9 cellular contexts compared by ENCODE assay signal in the genomic region with DNA sequence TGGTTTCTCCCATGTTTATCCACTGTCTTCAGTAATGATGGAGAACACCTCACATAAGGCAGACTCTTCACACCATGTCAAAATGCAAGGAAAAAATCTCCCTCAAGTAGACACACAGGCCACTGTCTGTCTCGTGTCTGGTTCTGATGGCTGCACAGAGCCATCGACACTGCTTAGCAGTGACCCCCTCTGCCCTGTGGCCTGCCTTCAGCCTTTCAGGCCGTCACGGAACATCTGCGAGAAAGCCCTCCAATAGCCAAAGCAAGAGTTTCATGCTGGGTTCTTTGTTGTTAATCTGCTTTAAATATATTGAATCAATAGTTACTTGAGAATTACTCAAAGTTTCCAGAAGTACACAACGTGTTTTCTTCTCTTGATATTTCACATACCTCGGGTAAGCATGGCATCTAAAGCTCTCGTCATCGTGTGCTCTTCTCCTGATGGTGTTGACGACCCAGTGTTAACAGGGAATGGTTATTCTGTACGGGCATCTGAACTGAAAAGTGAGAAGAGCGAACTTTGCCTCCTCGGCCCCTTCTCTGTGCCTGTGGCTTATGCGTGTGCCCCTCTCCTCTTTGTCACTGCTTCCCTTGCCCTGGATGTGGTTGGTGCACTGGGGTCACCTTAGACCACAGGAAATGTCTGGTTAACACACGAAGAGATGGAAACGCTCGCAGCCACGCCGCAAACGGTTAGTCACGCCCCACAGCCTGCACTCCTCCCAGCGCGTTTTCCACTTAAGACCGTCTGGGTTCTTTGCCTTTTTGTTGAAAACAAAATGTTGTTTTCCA. TPM values are rescaled to one million over a fixed set of nuclear protein-coding genes. Genes with fewer than 3 reads are reported as not detected.
DNase-seq lines count a peak whose midpoint lies in the region; ATAC-seq lines count a peak whose summit lies in the region.
"Had no signal": no experiment of that assay in that cellular context is flagged by ENCODE, and none has a peak within 500 bp of the region (broad histone marks: within the 10 kb centered on the region; RNA-seq: fewer than 3 reads in every experiment).

No MANE protein-coding gene starts in this region.

- H3K4me1 Mint-ChIP-seq in T-helper 17 cell = peaks cover 18% of the 10 kb centered on the region
- H3K4me1 Mint-ChIP-seq in activated T-cell treated with anti-CD3 and anti-CD28 coated beads, Interleukin-2, amount 50 U/mL, for 24 hours (ENCODE audit: low read depth) = peaks cover 44% of the 10 kb centered on the region
- peaks cover 24 to 27% of the 10 kb centered on the region in 2 donors for H3K4me1 Mint-ChIP-seq in natural killer cell treated with Interleukin-12 subunit alpha and Interleukin-12 subunit beta and Interleukin-15 and Interleukin-18, amount 100 ng/mL, for 72 hours (ENCODE audit: low read depth in 2 of 2)
- H3K4me1 Mint-ChIP-seq in stimulated activated naive CD8-positive, alpha-beta T cell treated with anti-CD3 and anti-CD28 coated beads, Interleukin-15, Interleukin-2, amounts not matched to agents 100 ng/mL and 50 ng/mL, for 24 hours (ENCODE audit: low read depth) = peaks cover 41% of the 10 kb centered on the region

- H3K9me3 ChIP-seq in T-helper 17 cell (ENCODE audit: control insufficient read depth, low read length, poor library complexity, severe bottlenecking) = no peaks in the 10 kb centered on the region

- H3K36me3 Mint-ChIP-seq in T-helper 17 cell (ENCODE audit: low read depth) = peaks cover 4% of the 10 kb centered on the region
- peaks cover 90% of the 10 kb centered on the region for H3K36me3 Mint-ChIP-seq in activated T-cell treated with anti-CD3 and anti-CD28 coated beads, Interleukin-2, amount 50 U/mL, for 24 hours (ENCODE audit: low read depth)
- peaks cover 5% of the 10 kb centered on the region for H3K36me3 Mint-ChIP-seq in natural killer cell treated with Interleukin-12 subunit alpha and Interleukin-12 subunit beta and Interleukin-15 and Interleukin-18, amount 100 ng/mL, for 72 hours
- peaks cover 87% of the 10 kb centered on the region for H3K36me3 Mint-ChIP-seq in stimulated activated naive CD8-positive, alpha-beta T cell treated with anti-CD3 and anti-CD28 coated beads, Interleukin-15, Interleukin-2, amounts not matched to agents 100 ng/mL and 50 ng/mL, for 24 hours (ENCODE audit: low read depth)

- H3K4me3 ChIP-seq in H7 (ENCODE audit: insufficient read depth, low read depth, low read length) = no peak overlapping the region

- peaks cover 23% of the 10 kb centered on the region for H3K36me3 ChIP-seq in H7 (replicated peaks; ENCODE audit: control insufficient read depth, insufficient read depth, low read length)

- H3K27ac Mint-ChIP-seq in T-helper 17 cell = peak overlapping the region; percentile 68
- peak overlapping the region; percentile 94 for H3K27ac Mint-ChIP-seq in activated T-cell treated with anti-CD3 and anti-CD28 coated beads, Interleukin-2, amount 50 U/mL, for 24 hours
- peak overlapping the region; percentile 52 to 83 for H3K27ac Mint-ChIP-seq in natural killer cell treated with Interleukin-12 subunit alpha and Interleukin-12 subunit beta and Interleukin-15 and Interleukin-18, amount 100 ng/mL, for 72 hours
- peak overlapping the region; percentile 95 for H3K27ac Mint-ChIP-seq in stimulated activated naive CD8-positive, alpha-beta T cell treated with anti-CD3 and anti-CD28 coated beads, Interleukin-15, Interleukin-2, amounts not matched to agents 100 ng/mL and 50 ng/mL, for 24 hours

- peak in 1 of 3 donors; percentile 9 for DNase-seq in T-helper 17 cell
- peak; percentile 81 for DNase-seq in activated T-cell treated with anti-CD3 and anti-CD28 coated beads, Interleukin-2, amount 50 U/mL, for 24 hours
- DNase-seq in natural killer cell treated with Interleukin-12 subunit alpha and Interleukin-12 subunit beta and Interleukin-15 and Interleukin-18, amount 100 ng/mL, for 72 hours (ENCODE audit: low spot score) = peak; percentile 88
- no peak for DNase-seq in COLO668 (lab: John Stamatoyannopoulos, UW; ENCODE audit: unreplicated experiment)
- DNase-seq in NCI-H2171 (lab: John Stamatoyannopoulos, UW) = no peak
- no peak for DNase-seq in H7
- DNase-seq: SW 1271 had no signal

- ATAC-seq in T-helper 17 cell (peak; percentile 88), HG02973 (IDR thresholded peaks at IDR 0.05; ENCODE audit: unreplicated experiment) (no peak)
- peak; percentile 96 to 98 for ATAC-seq in natural killer cell treated with Interleukin-12 subunit alpha and Interleukin-12 subunit beta and Interleukin-15 and Interleukin-18, amount 100 ng/mL, for 72 hours

- H3K27me3 ChIP-seq in H7 (ENCODE audit: control insufficient read depth, insufficient read depth, low read length) = no peaks in the 10 kb centered on the region

- H3K4me3 Mint-ChIP-seq in T-helper 17 cell = peak overlapping the region; percentile 75
- H3K4me3 Mint-ChIP-seq in activated T-cell treated with anti-CD3 and anti-CD28 coated beads, Interleukin-2, amount 50 U/mL, for 24 hours = peak overlapping the region; percentile 66
- peak overlapping the region; percentile 78 for H3K4me3 Mint-ChIP-seq in natural killer cell treated with Interleukin-12 subunit alpha and Interleukin-12 subunit beta and Interleukin-15 and Interleukin-18, amount 100 ng/mL, for 72 hours
- peak overlapping the region; percentile 81 for H3K4me3 Mint-ChIP-seq in stimulated activated naive CD8-positive, alpha-beta T cell treated with anti-CD3 and anti-CD28 coated beads, Interleukin-15, Interleukin-2, amounts not matched to agents 100 ng/mL and 50 ng/mL, for 24 hours

- H3K9me3 Mint-ChIP-seq in activated T-cell treated with anti-CD3 and anti-CD28 coated beads, Interleukin-2, amount 50 U/mL, for 24 hours = no peaks in the 10 kb centered on the region
- H3K9me3 Mint-ChIP-seq in natural killer cell treated with Interleukin-12 subunit alpha and Interleukin-12 subunit beta and Interleukin-15 and Interleukin-18, amount 100 ng/mL, for 72 hours = no peaks in the 10 kb centered on the region
- no peaks in the 10 kb centered on the region for H3K9me3 Mint-ChIP-seq in stimulated activated naive CD8-positive, alpha-beta T cell treated with anti-CD3 and anti-CD28 coated beads, Interleukin-15, Interleukin-2, amounts not matched to agents 100 ng/mL and 50 ng/mL, for 24 hours

- H3K27me3 Mint-ChIP-seq in T-helper 17 cell = no peaks in the 10 kb centered on the region
- H3K27me3 Mint-ChIP-seq in activated T-cell treated with anti-CD3 and anti-CD28 coated beads, Interleukin-2, amount 50 U/mL, for 24 hours = no peaks in the 10 kb centered on the region
- peaks cover 0 to 11% of the 10 kb centered on the region in 2 donors for H3K27me3 Mint-ChIP-seq in natural killer cell treated with Interleukin-12 subunit alpha and Interleukin-12 subunit beta and Interleukin-15 and Interleukin-18, amount 100 ng/mL, for 72 hours
- peaks cover 3% of the 10 kb centered on the region for H3K27me3 Mint-ChIP-seq in stimulated activated naive CD8-positive, alpha-beta T cell treated with anti-CD3 and anti-CD28 coated beads, Interleukin-15, Interleukin-2, amounts not matched to agents 100 ng/mL and 50 ng/mL, for 24 hours

RNA-seq across cellular contexts. Expression of a gene that starts 33.4 kb away (rescaled TPM):
- 10 to 100 TPM in 1 of 2 donors, 1 to 10 TPM in 1; 3.1 to 52.3 TPM for total RNA-seq in T-helper 17 cell
- 1 to 10 TPM; 1.8 to 2.6 TPM for total RNA-seq in natural killer cell treated with Interleukin-12 subunit alpha and Interleukin-12 subunit beta and Interleukin-15 and Interleukin-18, amount 100 ng/mL, for 72 hours
- total RNA-seq in H7 (2014; rRNA removed; shearing (Covaris generic)) = 155 and 188 TPM in 2 replicates

Comparison
In these comparisons a context has a peak if more than half of its experiments do, and no peak if none do; other contexts are left out.
1. DNase-seq: peak in activated T-cell treated with anti-CD3 and anti-CD28 coated beads, Interleukin-2, amount 50 U/mL, for 24 hours (single experiment) and natural killer cell treated with Interleukin-12 subunit alpha and Interleukin-12 subunit beta and Interleukin-15 and Interleukin-18, amount 100 ng/mL, for 72 hours (single experiment); none in COLO668 (single experiment), NCI-H2171 (single experiment) and H7 (single experiment).
2. Peak in every context shown above with its lines, with median percentiles within 50 percentile points of each other: H3K27ac Mint-ChIP-seq and H3K4me3 Mint-ChIP-seq.